In genomic region chr12:6367065-6367968, GRCh38 we compare ENCODE assay signal across 9 cellular contexts. TPM values are rescaled to one million over a fixed set of nuclear protein-coding genes. Genes with fewer than 3 reads are reported as not detected.
DNase-seq lines count a peak whose midpoint lies in the region; ATAC-seq and TF ChIP-seq lines count a peak whose summit lies in the region.
"Had no signal": no experiment of that assay in that cellular context is flagged by ENCODE, and none has a peak within 500 bp of the region (broad histone marks: within the 10 kb centered on the region; RNA-seq: fewer than 3 reads in every experiment).

No MANE protein-coding gene starts in this region.

- H3K9me3 Mint-ChIP-seq in naive thymus-derived CD8-positive, alpha-beta T cell = no peaks in the 10 kb centered on the region

- peaks cover 13% of the 10 kb centered on the region for H3K4me1 ChIP-seq in OCI-LY3 (ENCODE audit: low read length)

- peak; percentile 56 for TF ChIP-seq CTCF in OCI-LY3 (IDR thresholded peaks at IDR 0.05; ENCODE audit: low read depth, low read length)

- H4K20me1 ChIP-seq in OCI-LY3 (ENCODE audit: insufficient read depth, low read length) = no peaks in the 10 kb centered on the region

- H3K27me3 Mint-ChIP-seq in naive thymus-derived CD8-positive, alpha-beta T cell = no peaks in the 10 kb centered on the region

- H3K36me3 ChIP-seq in OCI-LY3 (replicated peaks; ENCODE audit: low read depth, low read length) = no peaks in the 10 kb centered on the region

- no peaks in the 10 kb centered on the region for H3K79me2 ChIP-seq in OCI-LY3 (ENCODE audit: low read length)

- no peak overlapping the region for H3K4me3 ChIP-seq in OCI-LY3 (ENCODE audit: low read length)

- peak; percentile 66 for DNase-seq in ELR (ENCODE audit: low read depth)
- peak; percentile 54 for DNase-seq in astrocyte of the hippocampus (ENCODE audit: low read depth, low spot score)
- peak in 9 of 10 donors; percentile 20 to 78 (median 39) for DNase-seq in naive thymus-derived CD8-positive, alpha-beta T cell
- DNase-seq in foreskin melanocyte = no peak

- H3K4me1 Mint-ChIP-seq in naive thymus-derived CD8-positive, alpha-beta T cell = peaks cover 16 to 44% (median 40%) of the 10 kb centered on the region in 4 donors

- no peak overlapping the region for H3K9ac ChIP-seq in OCI-LY3 (ENCODE audit: low read length)

- H3K4me3 Mint-ChIP-seq in naive thymus-derived CD8-positive, alpha-beta T cell = peak overlapping the region in 4 of 10 donors; percentile 15 to 36 (median 35)

- H3K27ac ChIP-seq in OCI-LY3 (ENCODE audit: low read length) = no peak overlapping the region

- POLR2A ChIA-PET in naive thymus-derived CD8-positive, alpha-beta T cell (lab: Charles Lee) = interaction anchor here (0.7 to 15.2 kb wide), 8 partner anchors 20 to 90 kb away, joined by 3 to 358 read pairs (median 4); partner anchors contain the start of genes CD27 and TNFRSF1A

- no peaks in the 10 kb centered on the region for H3K36me3 Mint-ChIP-seq in naive thymus-derived CD8-positive, alpha-beta T cell

- no peak overlapping the region for H2AFZ ChIP-seq in OCI-LY3 (ENCODE audit: low read depth, low read length)

- H3K4me2 ChIP-seq in OCI-LY3 (ENCODE audit: low read length) = peak overlapping the region; percentile 30

- peak overlapping the region; percentile 34 to 88 (median 78) for H3K27ac Mint-ChIP-seq in naive thymus-derived CD8-positive, alpha-beta T cell

- ATAC-seq in GM21825 (IDR thresholded peaks at IDR 0.05; ENCODE audit: unreplicated experiment) (peak; percentile 53), GM18502 (IDR thresholded peaks at IDR 0.05; ENCODE audit: poor library complexity, unreplicated experiment) (no peak), GM21529 (IDR thresholded peaks at IDR 0.05; ENCODE audit: unreplicated experiment) (no peak)
- peak; percentile 70 to 74 for ATAC-seq in naive thymus-derived CD8-positive, alpha-beta T cell

- 0 out of 2 replicates have a peak, but pooled peaks cover 4% of the 10 kb centered on the region for H3K27me3 ChIP-seq in OCI-LY3 (ENCODE audit: low read depth, low read length)

- H3K9me3 ChIP-seq in OCI-LY3 (ENCODE audit: insufficient read depth, low read length) = no peaks in the 10 kb centered on the region

RNA-seq across cellular contexts. Expression of gene SCNN1A, which starts 8.0 kb away (rescaled TPM):
- 1 to 10 TPM; 4.0 to 4.7 TPM for total RNA-seq in naive thymus-derived CD8-positive, alpha-beta T cell
- polyA plus RNA-seq in naive thymus-derived CD8-positive, alpha-beta T cell = under 1 TPM; 0.06 to 0.65 (median 0.23) TPM

RNA-seq across cellular contexts. Expression of gene LTBR, which starts 16.6 kb away (rescaled TPM):
- under 1 TPM; 0.91 to 0.93 TPM for total RNA-seq in naive thymus-derived CD8-positive, alpha-beta T cell
- under 1 TPM in 1 of 3 donors, not detected in 2; 0.23 TPM for polyA plus RNA-seq in naive thymus-derived CD8-positive, alpha-beta T cell

RNA-seq across cellular contexts. Expression of gene TNFRSF1A, which starts 25.4 kb away (rescaled TPM):
- 10 to 100 TPM; 91.7 to 97.6 TPM for total RNA-seq in naive thymus-derived CD8-positive, alpha-beta T cell
- polyA plus RNA-seq in naive thymus-derived CD8-positive, alpha-beta T cell = 10 to 100 TPM; 19.5 to 43.7 (median 31.1) TPM

RNA-seq across cellular contexts. Expression of gene PLEKHG6, which starts 56.8 kb away (rescaled TPM):
- not detected for total RNA-seq in naive thymus-derived CD8-positive, alpha-beta T cell
- under 1 TPM; 0.14 to 0.17 (median 0.15) TPM for polyA plus RNA-seq in naive thymus-derived CD8-positive, alpha-beta T cell
- total RNA-seq: pulmonary artery endothelial cell had no signal

Comparison
In these comparisons a context has a peak if more than half of its experiments do, and no peak if none do; other contexts are left out.
1. ATAC-seq: peak in GM21825 (single experiment) and naive thymus-derived CD8-positive, alpha-beta T cell (2 of 2); none in GM18502 (single experiment) and GM21529 (single experiment).